11 cellular contexts compared by ENCODE assay signal in genomic region chr9:134642385-134643181, GRCh38. TPM values are rescaled to one million over a fixed set of nuclear protein-coding genes. Genes with fewer than 3 reads are reported as not detected.
DNase-seq lines count a peak whose midpoint lies in the region; ATAC-seq, FAIRE-seq and TF ChIP-seq lines count a peak whose summit lies in the region.
"Had no signal": no experiment of that assay in that cellular context is flagged by ENCODE, and none has a peak within 500 bp of the region (broad histone marks: within the 10 kb centered on the region; RNA-seq: fewer than 3 reads in every experiment).

No MANE protein-coding gene starts in this region.

- peak overlapping the region; percentile 74 to 93 for H3K27ac ChIP-seq in A549
- H3K27ac ChIP-seq in naive thymus-derived CD4-positive, alpha-beta T cell (ENCODE audit: low read depth, low read length) = no peak overlapping the region

- no peak overlapping the region for H3K27ac Mint-ChIP-seq in naive thymus-derived CD4-positive, alpha-beta T cell

- no peaks in the 10 kb centered on the region for H3K36me3 Mint-ChIP-seq in naive thymus-derived CD4-positive, alpha-beta T cell

- peak overlapping the region; percentile 73 for H3K4me3 ChIP-seq in A549
- H3K4me3 ChIP-seq in naive thymus-derived CD4-positive, alpha-beta T cell (ENCODE audit: low read length) = no peak overlapping the region

- no peak for TF ChIP-seq POLR2A in A549 (IDR thresholded peaks at IDR 0.05; ENCODE audit: low read length)

- peak; percentile 14 to 25; a peak in 4 of 6 replicates for ATAC-seq in A549
- no peak for ATAC-seq in naive thymus-derived CD4-positive, alpha-beta T cell
- ATAC-seq in GM19463 (IDR thresholded peaks at IDR 0.05; ENCODE audit: unreplicated experiment) = no peak

- peak overlapping the region in 7 of 10 donors; percentile 29 to 73 (median 53) for H3K4me3 Mint-ChIP-seq in naive thymus-derived CD4-positive, alpha-beta T cell

- CTCF ChIA-PET in A549 (lab: Yijun Ruan, JAX) = interaction anchor here (0.6 to 2.2 kb wide), 16 partner anchors 10 to 480 kb away, joined by 3 to 23 read pairs (median 5); no protein-coding TSS in a partner anchor
- CTCF ChIA-PET in naive thymus-derived CD4-positive, alpha-beta T cell (lab: Charles Lee) = no interaction called here

- H3K4me2 ChIP-seq in A549 = peak overlapping the region; percentile 94

- peak; percentile 38 for TF ChIP-seq CTCF in A549 (IDR thresholded peaks at IDR 0.05)

- no peaks in the 10 kb centered on the region for H3K9me3 ChIP-seq in A549
- H3K9me3 ChIP-seq in naive thymus-derived CD4-positive, alpha-beta T cell (ENCODE audit: control insufficient read depth in 2 of 3, low read length in 3 of 3) = no peaks in the 10 kb centered on the region

- 12% methylated on average over 24 of the region's 37 CpGs for WGBS in A549 (ENCODE audit: missing lambda C conversion rate)

- POLR2A ChIA-PET in A549 (lab: Yijun Ruan, JAX) = interaction anchor here (0.5 to 1.4 kb wide), 4 partner anchors 18 to 181 kb away, joined by 3 to 4 read pairs (median 4); no protein-coding TSS in a partner anchor
- POLR2A ChIA-PET in naive thymus-derived CD4-positive, alpha-beta T cell (lab: Charles Lee) = no interaction called here

- intact Hi-C loops in naive thymus-derived CD4-positive, alpha-beta T cell (cut with micrococcal nuclease) = loop anchor here in 1 of 2 donors (10.0 kb wide), 1 partner anchor 1192 kb away; no protein-coding TSS in a partner anchor

- DNase-seq in A549 (ENCODE audit: low read depth in 1 of 2, low spot score in 1 of 2) = peak; percentile 44 to 64
- peak; percentile 82 for DNase-seq in M059J (ENCODE audit: low read depth)
- DNase-seq in fibroblast of gingiva (ENCODE audit: low read depth) = peak; percentile 89
- no peak for DNase-seq in naive thymus-derived CD4-positive, alpha-beta T cell
- DNase-seq in NOMO-1 (lab: John Stamatoyannopoulos, UW; ENCODE audit: unreplicated experiment in 2 of 2) = no peak
- no peak for DNase-seq in stimulated activated CD4-positive, alpha-beta T cell treated with anti-CD3 and anti-CD28 coated beads, Interleukin-4, amount 100 ng/mL, for 4 hours
- DNase-seq in NCI-H1694 treated with DMSO at 0.1 percent for 48 hours (lab: John Stamatoyannopoulos, UW) = no peak
- DNase-seq: activated effector memory CD4-positive, alpha-beta T cell treated with Interleukin-2 at 50 U/mL for 16 hours; GF-D8; Kasumi-1 had no signal

- H3K4me1 Mint-ChIP-seq in naive thymus-derived CD4-positive, alpha-beta T cell = peaks cover 0 to 6% (median 0%) of the 10 kb centered on the region in 7 donors

- H3K36me3 ChIP-seq in naive thymus-derived CD4-positive, alpha-beta T cell (ENCODE audit: control insufficient read depth in 2 of 3, insufficient read depth in 3 of 3, low read length in 3 of 3) = no peaks in the 10 kb centered on the region

- H3K27me3 Mint-ChIP-seq in naive thymus-derived CD4-positive, alpha-beta T cell = peaks cover 4 to 36% (median 12%) of the 10 kb centered on the region in 5 donors

- TF ChIP-seq RAD21 in A549 (conservative IDR thresholded peaks at IDR 0.05 in 1 of 2, IDR thresholded peaks at IDR 0.05 in 1 of 2) = peak; percentile 40 to 63; a peak in 4 of 5 replicates

- peaks cover 0 to 2% (median 0%) of the 10 kb centered on the region in 11 donors for H3K9me3 Mint-ChIP-seq in naive thymus-derived CD4-positive, alpha-beta T cell

- no peak for FAIRE-seq in A549 (lab: Jason Lieb, UNC)

- H3K4me1 ChIP-seq in A549 = peaks cover 54% of the 10 kb centered on the region
- H3K4me1 ChIP-seq in naive thymus-derived CD4-positive, alpha-beta T cell (ENCODE audit: control insufficient read depth in 2 of 2, insufficient read depth in 2 of 2, low read length in 2 of 2) = no peaks in the 10 kb centered on the region

- no peaks in the 10 kb centered on the region for H3K27me3 ChIP-seq in naive thymus-derived CD4-positive, alpha-beta T cell (ENCODE audit: control insufficient read depth in 2 of 2, insufficient read depth in 2 of 2, low read length in 2 of 2)

- TF ChIP-seq EP300 in A549 (IDR thresholded peaks at IDR 0.05) = no peak

TF ChIP-seq in A549, 52 proteins besides CTCF, POLR2A, EP300 and RAD21:
- TF ChIP-seq MAZ (IDR thresholded peaks at IDR 0.05; ENCODE audit: borderline replicate concordance, low read depth, low read length) (no peak), SMC3 (IDR thresholded peaks at IDR 0.05) (peak; percentile 47; the same call in 2 of the 3 replicates), RARB (CRISPR knock-in tag; IDR thresholded peaks at IDR 0.05) (no peak), ESRRA (IDR thresholded peaks at IDR 0.05; ENCODE audit: borderline replicate concordance, low read length) (no peak)
TF ChIP-seq in A549: peak in this region for 1.

RNA-seq across cellular contexts. Expression of gene COL5A1, which starts 1.0 kb away (rescaled TPM):
- polyA plus RNA-seq in A549 (2011; rRNA removed) = 15.2 and 16.1 TPM in 2 replicates
- polyA plus RNA-seq in A549 (2012; cell fraction: cytosol; rRNA removed) = 19.4 and 22.8 TPM in 2 replicates
- polyA plus RNA-seq in A549 (2012; cell fraction: nucleus; rRNA removed) = 109 and 117 TPM in 2 replicates
- polyA plus RNA-seq in A549 (2017; fragmentation: RNase III; extraction: RNeasy Plus Mini Kit Qiagen cat#74134 plus additional on column Dnase treatment) = 50.7 to 72.3 TPM (median 67.5 TPM) in 3 replicates
- 18.7 and 27.1 TPM in 2 replicates for polyA minus RNA-seq in A549 (2011; rRNA and poly(A)+ RNA removed)
- total RNA-seq in M059J (2014; rRNA removed; shearing (Covaris generic)) = 164 and 277 TPM in 2 replicates
- total RNA-seq in naive thymus-derived CD4-positive, alpha-beta T cell = under 1 TPM; 0.16 to 0.56 (median 0.24) TPM
- polyA plus RNA-seq in naive thymus-derived CD4-positive, alpha-beta T cell = not detected

Comparison
In these comparisons a context has a peak if more than half of its experiments do, and no peak if none do; other contexts are left out.
1. ATAC-seq: peak in A549 (2 of 2); none in naive thymus-derived CD4-positive, alpha-beta T cell (single experiment) and GM19463 (single experiment).
2. DNase-seq: peak in A549 (2 of 2), M059J (single experiment) and fibroblast of gingiva (single experiment); none in naive thymus-derived CD4-positive, alpha-beta T cell (0 of 9), NOMO-1 (0 of 2), stimulated activated CD4-positive, alpha-beta T cell treated with anti-CD3 and anti-CD28 coated beads, Interleukin-4, amount 100 ng/mL, for 4 hours (0 of 2) and NCI-H1694 treated with DMSO at 0.1 percent for 48 hours (single experiment).
3. RNA of gene COL5A1, which starts 1.0 kb away (total RNA-seq): 164 to 277 TPM in M059J; 0.16 to 0.56 TPM in naive thymus-derived CD4-positive, alpha-beta T cell; every median in the first group is over 100 times any median in the second.